ENCODE assay signal across 10 cellular contexts in the genomic region with DNA sequence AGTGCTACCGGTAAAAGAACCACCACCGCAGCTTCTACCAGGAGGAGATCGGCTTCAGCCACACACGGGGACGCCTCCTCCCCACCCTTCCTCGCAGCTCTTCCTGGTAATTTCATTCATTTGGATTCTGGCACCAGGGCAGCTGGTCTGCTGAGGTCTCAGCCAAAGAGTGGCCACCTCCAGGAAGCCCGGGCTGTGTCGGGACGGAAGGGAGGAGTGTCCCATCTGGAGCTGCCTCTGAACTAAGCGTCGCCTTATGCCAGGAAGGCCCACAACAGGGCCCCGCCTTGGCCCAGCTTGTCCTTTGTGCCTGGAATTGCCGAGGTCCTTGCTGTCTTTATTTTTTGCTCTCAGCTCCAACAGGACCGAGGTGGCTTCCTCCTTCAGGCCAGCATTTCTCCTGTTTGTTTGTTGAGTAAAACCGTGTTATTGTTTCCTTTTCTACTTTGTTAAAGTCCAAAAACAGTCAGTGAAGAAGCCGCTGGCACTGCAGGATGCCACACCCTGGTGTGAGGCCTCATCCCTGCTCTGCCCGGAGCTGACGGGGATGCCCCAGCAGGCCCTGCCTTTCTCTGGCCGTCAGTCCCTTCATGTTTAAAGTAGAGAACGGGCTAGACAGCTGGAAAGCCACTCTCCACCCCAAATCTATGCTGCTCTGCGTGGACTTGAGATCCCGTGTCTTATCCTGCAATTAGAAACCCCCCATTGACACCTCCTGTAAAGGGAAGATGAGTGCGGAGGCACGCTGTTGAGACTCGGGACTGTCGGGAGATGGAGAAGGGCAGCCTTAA. TPM values are rescaled to one million over a fixed set of nuclear protein-coding genes. Genes with fewer than 3 reads are reported as not detected.
DNase-seq lines count a peak whose midpoint lies in the region; ATAC-seq and TF ChIP-seq lines count a peak whose summit lies in the region.
"Had no signal": no experiment of that assay in that cellular context is flagged by ENCODE, and none has a peak within 500 bp of the region (broad histone marks: within the 10 kb centered on the region; RNA-seq: fewer than 3 reads in every experiment).

No MANE protein-coding gene starts in this region.

- no peak overlapping the region for H3K9ac ChIP-seq in neural progenitor cell

- H3K36me3 ChIP-seq in neural progenitor cell = no peaks in the 10 kb centered on the region

- H3K27me3 Mint-ChIP-seq in glutamatergic neuron (ENCODE audit: unreplicated experiment) (peaks cover 2% of the 10 kb centered on the region), neural progenitor cell (ENCODE audit: insufficient read depth, low read depth) (peaks cover 3% of the 10 kb centered on the region)
- no peaks in the 10 kb centered on the region for H3K27me3 Mint-ChIP-seq in activated naive CD4-positive, alpha-beta T cell treated with anti-CD3 and anti-CD28 coated beads for 36 hours (ENCODE audit: low read depth)

- no peak overlapping the region for H2AFZ ChIP-seq in neural progenitor cell (replicated peaks)

- H3K4me3 Mint-ChIP-seq in glutamatergic neuron (ENCODE audit: unreplicated experiment) = no peak overlapping the region
- peak overlapping the region; percentile 50 for H3K4me3 Mint-ChIP-seq in neural progenitor cell
- H3K4me3 Mint-ChIP-seq in activated naive CD4-positive, alpha-beta T cell treated with anti-CD3 and anti-CD28 coated beads for 36 hours = no peak overlapping the region

- peaks cover 6% of the 10 kb centered on the region for H3K9me3 Mint-ChIP-seq in glutamatergic neuron (ENCODE audit: unreplicated experiment)
- H3K9me3 Mint-ChIP-seq in neural progenitor cell = no peaks in the 10 kb centered on the region
- H3K9me3 Mint-ChIP-seq in activated naive CD4-positive, alpha-beta T cell treated with anti-CD3 and anti-CD28 coated beads for 36 hours = no peaks in the 10 kb centered on the region

- CTCF ChIA-PET in activated naive CD4-positive, alpha-beta T cell treated with anti-CD3 and anti-CD28 coated beads for 36 hours (lab: Charles Lee) = no interaction called here

- DNase-seq in AG10803 (ENCODE audit: low read depth) = peak; percentile 46
- peak; percentile 63 for DNase-seq in UCSD-AML1 (lab: John Stamatoyannopoulos, UW; ENCODE audit: unreplicated experiment)
- DNase-seq in glutamatergic neuron = no peak
- DNase-seq in neural progenitor cell (ENCODE audit: low spot score) = no peak
- no peak for DNase-seq in activated naive CD4-positive, alpha-beta T cell treated with anti-CD3 and anti-CD28 coated beads for 36 hours
- DNase-seq in HK-2 (ENCODE audit: unreplicated experiment) = no peak
- DNase-seq: activated CD4-positive, CD25-positive, alpha-beta regulatory T cell treated with anti-CD3 and anti-CD28 coated beads, Interleukin-2, amount 50 U/mL, for 72 hours; NK-92 treated with Interleukin-12 subunit alpha and Interleukin-12 subunit beta, amount 100 ng/mL, for 24 hours had no signal

- no peaks in the 10 kb centered on the region for H3K27me3 ChIP-seq in neural progenitor cell

- no peaks in the 10 kb centered on the region for H3K79me2 ChIP-seq in neural progenitor cell (ENCODE audit: low read depth)

- no peak overlapping the region for H3K4me3 ChIP-seq in AG10803 (ENCODE audit: low read length)
- H3K4me3 ChIP-seq in neural progenitor cell = no peak overlapping the region

- TF ChIP-seq CTCF in AG10803 (conservative IDR thresholded peaks at IDR 0.05; ENCODE audit: low read length) = no peak
- no peak for TF ChIP-seq CTCF in glutamatergic neuron (IDR thresholded peaks at IDR 0.05; ENCODE audit: partially characterized antibody, unreplicated experiment)
- TF ChIP-seq CTCF in neural progenitor cell (IDR thresholded peaks at IDR 0.05) = no peak

- no peak overlapping the region for H3K27ac ChIP-seq in neural progenitor cell

- H3F3A ChIP-seq in neural progenitor cell (ENCODE audit: low read depth) = peaks cover 13% of the 10 kb centered on the region

- peaks cover 11% of the 10 kb centered on the region for H3K4me1 Mint-ChIP-seq in glutamatergic neuron (ENCODE audit: low read depth, unreplicated experiment)
- peaks cover 34% of the 10 kb centered on the region for H3K4me1 Mint-ChIP-seq in neural progenitor cell
- peaks cover 7% of the 10 kb centered on the region for H3K4me1 Mint-ChIP-seq in activated naive CD4-positive, alpha-beta T cell treated with anti-CD3 and anti-CD28 coated beads for 36 hours (ENCODE audit: low read depth)

- no peak for ATAC-seq in GM19455 (IDR thresholded peaks at IDR 0.05; ENCODE audit: unreplicated experiment)
- no peak for ATAC-seq in HG03196 (IDR thresholded peaks at IDR 0.05; ENCODE audit: unreplicated experiment)

- no peaks in the 10 kb centered on the region for H4K20me1 ChIP-seq in neural progenitor cell (ENCODE audit: low read depth)

- H3K9me3 ChIP-seq in neural progenitor cell (ENCODE audit: low read depth) = no peaks in the 10 kb centered on the region

- peak overlapping the region; percentile 10 for H3K4me2 ChIP-seq in neural progenitor cell

- peaks cover 24% of the 10 kb centered on the region for H3K4me1 ChIP-seq in neural progenitor cell

- peak overlapping the region; percentile 5 for H3K27ac Mint-ChIP-seq in glutamatergic neuron (ENCODE audit: unreplicated experiment)
- H3K27ac Mint-ChIP-seq in neural progenitor cell = peak overlapping the region; percentile 71
- H3K27ac Mint-ChIP-seq in activated naive CD4-positive, alpha-beta T cell treated with anti-CD3 and anti-CD28 coated beads for 36 hours = no peak overlapping the region

- intact Hi-C loops in activated naive CD4-positive, alpha-beta T cell treated with anti-CD3 and anti-CD28 coated beads for 36 hours (cut with micrococcal nuclease) = loop anchor here (5.0 kb wide), 1 partner anchor 80 kb away; the partner anchor contains the start of gene AMZ1

- H3K36me3 Mint-ChIP-seq in glutamatergic neuron (ENCODE audit: unreplicated experiment) = no peaks in the 10 kb centered on the region
- peaks cover 5% of the 10 kb centered on the region for H3K36me3 Mint-ChIP-seq in neural progenitor cell
- no peaks in the 10 kb centered on the region for H3K36me3 Mint-ChIP-seq in activated naive CD4-positive, alpha-beta T cell treated with anti-CD3 and anti-CD28 coated beads for 36 hours (ENCODE audit: low read depth)

RNA-seq across cellular contexts. Expression of gene TTYH3, which starts 24.5 kb away (rescaled TPM):
- 324 TPM for total RNA-seq in glutamatergic neuron (ENCODE audit: unreplicated experiment)
- 13.2 and 60.0 TPM in 2 replicates for total RNA-seq in neural progenitor cell (ENCODE audit: low replicate concordance)
- 10 to 100 TPM; 20.7 to 22.6 TPM for total RNA-seq in activated naive CD4-positive, alpha-beta T cell treated with anti-CD3 and anti-CD28 coated beads for 36 hours

RNA-seq across cellular contexts. Expression of gene IQCE, which starts 48.5 kb away (rescaled TPM):
- total RNA-seq in glutamatergic neuron (ENCODE audit: unreplicated experiment) (12.0 TPM), neural progenitor cell (ENCODE audit: low replicate concordance) (4.6 and 10.1 TPM in 2 replicates)
- 1 to 10 TPM; 6.6 to 9.4 TPM for total RNA-seq in activated naive CD4-positive, alpha-beta T cell treated with anti-CD3 and anti-CD28 coated beads for 36 hours

RNA-seq across cellular contexts. Expression of gene BRAT1, which starts 52.0 kb away (rescaled TPM):
- total RNA-seq in glutamatergic neuron (ENCODE audit: unreplicated experiment) = 30.5 TPM
- total RNA-seq in neural progenitor cell (ENCODE audit: low replicate concordance) = 9.3 and 52.2 TPM in 2 replicates
- 10 to 100 TPM; 26.8 to 27.3 TPM for total RNA-seq in activated naive CD4-positive, alpha-beta T cell treated with anti-CD3 and anti-CD28 coated beads for 36 hours

Comparison
In these comparisons a context has a peak if more than half of its experiments do, and no peak if none do; other contexts are left out.
1. DNase-seq: peak in AG10803 (single experiment) and UCSD-AML1 (single experiment); none in glutamatergic neuron (single experiment), neural progenitor cell (single experiment), activated naive CD4-positive, alpha-beta T cell treated with anti-CD3 and anti-CD28 coated beads for 36 hours (single experiment) and HK-2 (single experiment).